ENCODE assay signal across 16 cellular contexts in genomic region chr15:28365502-28365901, GRCh38. TPM values are rescaled to one million over a fixed set of nuclear protein-coding genes. Genes with fewer than 3 reads are reported as not detected.
"Had no signal": no experiment of that assay in that cellular context is flagged by ENCODE, and none has a peak within 500 bp of the region (broad histone marks: within the 10 kb centered on the region; RNA-seq: fewer than 3 reads in every experiment).

No MANE protein-coding gene starts in this region.

RNA-seq across cellular contexts. Expression of gene GOLGA6L24, which starts 7.6 kb away (rescaled TPM):
- total RNA-seq: naive thymus-derived CD4-positive, alpha-beta T cell; natural killer cell; neural crest cell; omental fat pad; osteocyte; pancreas; progenitor cell of endocrine pancreas; pulmonary artery endothelial cell; right atrium auricular region; smooth muscle cell; stomach; subcutaneous adipose tissue; transverse colon; upper lobe of right lung; urinary bladder; uterus had no signal
- polyA plus RNA-seq: naive thymus-derived CD4-positive, alpha-beta T cell; smooth muscle cell; stomach; urinary bladder had no signal

RNA-seq across cellular contexts. Expression of gene GOLGA8F, which starts 13.0 kb away (rescaled TPM):
- total RNA-seq: naive thymus-derived CD4-positive, alpha-beta T cell; natural killer cell; neural crest cell; omental fat pad; osteocyte; progenitor cell of endocrine pancreas; pulmonary artery endothelial cell; right atrium auricular region; smooth muscle cell; stomach; subcutaneous adipose tissue; transverse colon; upper lobe of right lung; urinary bladder; uterus had no signal
- polyA plus RNA-seq: naive thymus-derived CD4-positive, alpha-beta T cell; pancreas; smooth muscle cell; stomach; urinary bladder had no signal
